In genomic region chr9:137139468-137140150, GRCh38 we compare ENCODE assay signal across 19 cellular contexts. TPM values are rescaled to one million over a fixed set of nuclear protein-coding genes. Genes with fewer than 3 reads are reported as not detected.
DNase-seq lines count a peak whose midpoint lies in the region; ATAC-seq, FAIRE-seq and TF ChIP-seq lines count a peak whose summit lies in the region.
"Had no signal": no experiment of that assay in that cellular context is flagged by ENCODE, and none has a peak within 500 bp of the region (broad histone marks: within the 10 kb centered on the region; RNA-seq: fewer than 3 reads in every experiment).

No MANE protein-coding gene starts in this region.

- in situ Hi-C loops in GM13976 (cut with MboI; ENCODE audit: low sequenced_read_pairs, unreplicated experiment): no loop called here

- H3K4me3 Mint-ChIP-seq in naive thymus-derived CD4-positive, alpha-beta T cell: peak overlapping the region in 2 of 10 donors; percentile 29 to 45

- H3K4me3 ChIP-seq in naive thymus-derived CD4-positive, alpha-beta T cell (ENCODE audit: low read length): no peak overlapping the region
- H3K4me3 ChIP-seq: thoracic aorta had no signal

- no peak for FAIRE-seq in GM12892 (lab: Jason Lieb, UNC)
- FAIRE-seq: keratinocyte had no signal

- H3K27me3 ChIP-seq in naive thymus-derived CD4-positive, alpha-beta T cell (ENCODE audit: control insufficient read depth in 2 of 2, insufficient read depth in 2 of 2, low read length in 2 of 2): peaks cover 5 to 28% of the 10 kb centered on the region in 2 donors

- intact Hi-C loops in naive thymus-derived CD4-positive, alpha-beta T cell (cut with micrococcal nuclease): no loop called here

- peaks cover 0 to 6% (median 4%) of the 10 kb centered on the region in 7 donors for H3K4me1 Mint-ChIP-seq in naive thymus-derived CD4-positive, alpha-beta T cell

- peak overlapping the region; percentile 66 for H3K27ac ChIP-seq in angular gyrus (ENCODE audit: low read depth, low read length)
- H3K27ac ChIP-seq in naive thymus-derived CD4-positive, alpha-beta T cell (ENCODE audit: low read depth, low read length): no peak overlapping the region
- H3K27ac ChIP-seq: heart right ventricle, sigmoid colon, thoracic aorta had no signal

- no peaks in the 10 kb centered on the region for H3K4me1 ChIP-seq in naive thymus-derived CD4-positive, alpha-beta T cell (ENCODE audit: control insufficient read depth in 2 of 2, insufficient read depth in 2 of 2, low read length in 2 of 2)

- no peak for TF ChIP-seq POLR2A in GM12892 (IDR thresholded peaks at IDR 0.05; ENCODE audit: low read depth, low read length)

- no peak for TF ChIP-seq CTCF in GM13976 (IDR thresholded peaks at IDR 0.05; ENCODE audit: borderline replicate concordance, control extremely low read depth, extremely low read depth, insufficient read depth, missing control alignments)

- CTCF ChIA-PET in naive thymus-derived CD4-positive, alpha-beta T cell (lab: Charles Lee): no interaction called here

- H3K9me3 Mint-ChIP-seq in naive thymus-derived CD4-positive, alpha-beta T cell: peaks cover 0 to 10% (median 0%) of the 10 kb centered on the region in 11 donors

- no peaks in the 10 kb centered on the region for H3K36me3 ChIP-seq in naive thymus-derived CD4-positive, alpha-beta T cell (ENCODE audit: control insufficient read depth in 2 of 3, insufficient read depth in 3 of 3, low read length in 3 of 3)
- H3K36me3 ChIP-seq: heart right ventricle, sigmoid colon, thoracic aorta had no signal

- no peaks in the 10 kb centered on the region for H3K9me3 ChIP-seq in naive thymus-derived CD4-positive, alpha-beta T cell (ENCODE audit: control insufficient read depth in 2 of 3, low read length in 3 of 3)
- H3K9me3 ChIP-seq: heart right ventricle, sigmoid colon, thoracic aorta had no signal

- peak; percentile 10 for ATAC-seq in naive thymus-derived CD4-positive, alpha-beta T cell
- no peak for ATAC-seq in GM21737 (IDR thresholded peaks at IDR 0.05; ENCODE audit: unreplicated experiment)

- POLR2A ChIA-PET in naive thymus-derived CD4-positive, alpha-beta T cell (lab: Charles Lee): interaction anchor here (1.5 kb wide), 1 partner anchor 10 kb away, joined by 6 read pairs; no protein-coding TSS in a partner anchor

- peaks cover 0 to 4% (median 0%) of the 10 kb centered on the region in 5 donors for H3K36me3 Mint-ChIP-seq in naive thymus-derived CD4-positive, alpha-beta T cell

- H3K27ac Mint-ChIP-seq in naive thymus-derived CD4-positive, alpha-beta T cell: no peak overlapping the region

- DNase-seq in GM12892 (ENCODE audit: insufficient read length): peak; percentile 23
- no peak for DNase-seq in naive thymus-derived CD4-positive, alpha-beta T cell
- no peak for DNase-seq in UCSD-AML1 (lab: John Stamatoyannopoulos, UW; ENCODE audit: unreplicated experiment)
- DNase-seq in GM13976 (ENCODE audit: low spot score): no peak
- DNase-seq: activated CD4-positive, alpha-beta T cell treated with anti-CD3 and anti-CD28 coated beads for 1 hour; activated CD8-positive, alpha-beta memory T cell treated with anti-CD3 and anti-CD28 coated beads, Interleukin-2, amount 50 U/mL, for 4 hours; DMS153; heart right ventricle; NCI-H2029 treated with DMSO at 0.1 percent for 48 hours; Right ventricle myocardium superior; sigmoid colon; stimulated activated CD8-positive, alpha-beta memory T cell treated with anti-CD3 and anti-CD28 coated beads, Interleukin-4, amount 100 ng/mL, for 48 hours had no signal

- peaks cover 37 to 65% (median 55%) of the 10 kb centered on the region in 5 donors for H3K27me3 Mint-ChIP-seq in naive thymus-derived CD4-positive, alpha-beta T cell

RNA-seq across cellular contexts. Expression of gene GRIN1, which starts 0.7 kb away (rescaled TPM):
- polyA plus RNA-seq in GM12892 (2012; ENCODE audit: missing spikeins): 0.17 TPM
- not detected for total RNA-seq in naive thymus-derived CD4-positive, alpha-beta T cell
- not detected for polyA plus RNA-seq in naive thymus-derived CD4-positive, alpha-beta T cell
- total RNA-seq: dermis microvascular lymphatic vessel endothelial cell, heart right ventricle, omental fat pad, Right ventricle myocardium superior, thoracic aorta had no signal
- polyA plus RNA-seq: heart right ventricle had no signal

RNA-seq across cellular contexts. Expression of gene DPP7, which starts 25.1 kb away (rescaled TPM):
- 114 TPM for polyA plus RNA-seq in GM12892 (2012; ENCODE audit: missing spikeins)
- 100 to 1,000 TPM; 235 to 328 (median 298) TPM for total RNA-seq in naive thymus-derived CD4-positive, alpha-beta T cell
- polyA plus RNA-seq in naive thymus-derived CD4-positive, alpha-beta T cell: 100 to 1,000 TPM in 1 of 2 donors, 10 to 100 TPM in 1; 86.9 to 120 TPM

RNA-seq across cellular contexts. Expression of gene LRRC26, which starts 30.2 kb away (rescaled TPM):
- polyA plus RNA-seq in GM12892 (2012; ENCODE audit: missing spikeins): not detected
- total RNA-seq in naive thymus-derived CD4-positive, alpha-beta T cell: under 1 TPM in 1 of 5 experiments, not detected in 4; 0.42 TPM
- polyA plus RNA-seq in naive thymus-derived CD4-positive, alpha-beta T cell: not detected
- total RNA-seq: dermis microvascular lymphatic vessel endothelial cell; heart right ventricle; omental fat pad; Right ventricle myocardium superior; T-helper 2 cell treated with Interferon-gamma antibody and Interleukin-4, amounts not matched to agents 100 ng/mL and 5 ng/mL, for 36 hours; thoracic aorta had no signal
- polyA plus RNA-seq: heart right ventricle, keratinocyte had no signal

RNA-seq across cellular contexts. Expression of gene TMEM210, which starts 32.2 kb away (rescaled TPM):
- polyA plus RNA-seq in GM12892 (2012; ENCODE audit: missing spikeins): not detected
- not detected for total RNA-seq in naive thymus-derived CD4-positive, alpha-beta T cell
- polyA plus RNA-seq in naive thymus-derived CD4-positive, alpha-beta T cell: not detected
- total RNA-seq: dermis microvascular lymphatic vessel endothelial cell; heart right ventricle; omental fat pad; Right ventricle myocardium superior; sigmoid colon; T-helper 2 cell treated with Interferon-gamma antibody and Interleukin-4, amounts not matched to agents 100 ng/mL and 5 ng/mL, for 36 hours; thoracic aorta had no signal
- polyA plus RNA-seq: heart right ventricle, keratinocyte had no signal

RNA-seq across cellular contexts. Expression of gene ANAPC2, which starts 48.8 kb away (rescaled TPM):
- 22.5 TPM for polyA plus RNA-seq in GM12892 (2012; ENCODE audit: missing spikeins)
- 100 to 1,000 TPM in 4 of 5 experiments, 10 to 100 TPM in 1; 77.3 to 147 (median 134) TPM for total RNA-seq in naive thymus-derived CD4-positive, alpha-beta T cell
- polyA plus RNA-seq in naive thymus-derived CD4-positive, alpha-beta T cell: 1 to 10 TPM; 7.4 to 7.8 TPM
